1 cellular context compared by ENCODE assay signal in the genomic region with DNA sequence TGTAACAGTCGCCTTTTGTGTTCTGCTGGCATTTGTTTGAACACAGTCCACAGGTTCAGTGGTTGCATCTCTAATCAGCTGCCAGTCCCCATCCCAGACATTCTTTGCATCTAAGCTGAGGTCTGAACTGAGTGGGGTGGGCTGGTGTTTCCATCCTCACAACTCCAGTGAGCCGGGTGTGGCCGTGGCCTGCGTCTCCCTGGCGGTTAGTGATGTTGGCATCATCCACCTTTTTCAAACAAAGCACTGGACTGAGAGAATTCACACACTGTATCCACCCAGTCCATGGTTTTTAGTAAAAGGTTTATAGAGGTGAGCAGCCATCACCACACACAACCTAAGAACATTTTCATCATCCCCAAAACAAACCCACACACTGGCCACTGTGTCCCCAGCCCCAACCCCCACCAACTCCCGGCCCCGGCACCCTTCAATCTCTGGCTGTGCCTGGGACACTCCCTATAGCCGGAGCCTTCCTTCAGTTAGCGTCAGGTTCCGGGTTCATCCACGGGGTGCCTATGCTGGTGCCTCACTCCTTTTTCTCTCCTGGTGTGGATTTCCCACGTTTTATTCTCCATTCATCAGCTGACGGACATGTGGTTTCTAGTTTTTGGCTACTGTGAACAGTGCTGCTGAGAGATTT.
TF ChIP-seq lines count a peak whose summit lies in the region.

No MANE protein-coding gene starts in this region.

TF ChIP-seq in K562, 482 proteins besides CTCF, POLR2A, EP300 and RAD21:
- no peak for TF ChIP-seq GTF2F1 (IDR thresholded peaks at IDR 0.05; ENCODE audit: low read depth, low read length)
- TF ChIP-seq POLR2AphosphoS5 (IDR thresholded peaks at IDR 0.05; ENCODE audit: control insufficient read depth, insufficient read depth, low read depth, low read length), result 0 out of 2 replicates have a peak, but pooled peaks have one; percentile 8
- TF ChIP-seq E4F1 (CRISPR knock-in tag; IDR thresholded peaks at IDR 0.05; ENCODE audit: borderline replicate concordance), result no peak
- no peak for TF ChIP-seq ZFX (CRISPR knock-in tag; IDR thresholded peaks at IDR 0.05)
